In genomic region chr9:134323741-134324358, GRCh38 we compare ENCODE assay signal across 8 cellular contexts. TPM values are rescaled to one million over a fixed set of nuclear protein-coding genes. Genes with fewer than 3 reads are reported as not detected.
DNase-seq lines count a peak whose midpoint lies in the region; ATAC-seq and TF ChIP-seq lines count a peak whose summit lies in the region.

No MANE protein-coding gene starts in this region.

- no peak for ATAC-seq in CD4-positive, CD25-positive, alpha-beta regulatory T cell (ENCODE audit: low read depth in 2 of 2)
- ATAC-seq in foreskin keratinocyte (peak; percentile 4), GM19328 (IDR thresholded peaks at IDR 0.05; ENCODE audit: unreplicated experiment) (no peak), HG03159 (IDR thresholded peaks at IDR 0.05; ENCODE audit: unreplicated experiment) (no peak)
- no peak for ATAC-seq in activated T-cell treated with anti-CD3 and anti-CD28 coated beads, Interleukin-2, amount 50 U/mL, for 72 hours (replicated peaks in 1 of 2)

- no peak for DNase-seq in CD4-positive, CD25-positive, alpha-beta regulatory T cell
- DNase-seq in SHP77 (lab: John Stamatoyannopoulos, UW) (peak; percentile 33 to 63), foreskin keratinocyte (peak; percentile 55 to 78), endothelial cell (ENCODE audit: low spot score) (no peak)
- DNase-seq in activated T-cell treated with anti-CD3 and anti-CD28 coated beads, Interleukin-2, amount 50 U/mL, for 72 hours = no peak

- H3K36me3 Mint-ChIP-seq in CD4-positive, CD25-positive, alpha-beta regulatory T cell = no peaks in the 10 kb centered on the region
- no peaks in the 10 kb centered on the region for H3K36me3 Mint-ChIP-seq in nephron (ENCODE audit: low read depth)
- no peaks in the 10 kb centered on the region for H3K36me3 Mint-ChIP-seq in activated T-cell treated with anti-CD3 and anti-CD28 coated beads, Interleukin-2, amount 50 U/mL, for 72 hours (ENCODE audit: insufficient read depth in 2 of 2)
- no peaks in the 10 kb centered on the region for H3K36me3 Mint-ChIP-seq in endothelial cell (ENCODE audit: low read depth, unreplicated experiment)

- no peak overlapping the region for H3K27ac ChIP-seq in CD4-positive, CD25-positive, alpha-beta regulatory T cell (ENCODE audit: insufficient read depth, low read length, poor library complexity, severe bottlenecking)
- H3K27ac ChIP-seq in foreskin keratinocyte = no peak overlapping the region

- H3K4me3 Mint-ChIP-seq in CD4-positive, CD25-positive, alpha-beta regulatory T cell = peak overlapping the region; percentile 79 to 89 (median 87)
- peak overlapping the region; percentile 77 to 82 (median 77) for H3K4me3 Mint-ChIP-seq in nephron
- H3K4me3 Mint-ChIP-seq in activated T-cell treated with anti-CD3 and anti-CD28 coated beads, Interleukin-2, amount 50 U/mL, for 72 hours = no peak overlapping the region
- no peak overlapping the region for H3K4me3 Mint-ChIP-seq in endothelial cell (ENCODE audit: unreplicated experiment)

- peaks cover 12% of the 10 kb centered on the region for H3K4me1 ChIP-seq in CD4-positive, CD25-positive, alpha-beta regulatory T cell (ENCODE audit: control insufficient read depth, insufficient read depth, low read length, poor library complexity, severe bottlenecking)
- H3K4me1 ChIP-seq in foreskin keratinocyte = peaks cover 4% of the 10 kb centered on the region

- H3K4me3 ChIP-seq in CD4-positive, CD25-positive, alpha-beta regulatory T cell (ENCODE audit: low read depth, low read length) = no peak overlapping the region

- H3K27ac Mint-ChIP-seq in CD4-positive, CD25-positive, alpha-beta regulatory T cell = peak overlapping the region in 2 of 3 donors; percentile 78 to 80
- H3K27ac Mint-ChIP-seq in nephron (peak overlapping the region; percentile 57 to 89 (median 63)), endothelial cell (ENCODE audit: unreplicated experiment) (no peak overlapping the region)
- no peak overlapping the region for H3K27ac Mint-ChIP-seq in activated T-cell treated with anti-CD3 and anti-CD28 coated beads, Interleukin-2, amount 50 U/mL, for 72 hours

- no peaks in the 10 kb centered on the region for H3K27me3 ChIP-seq in CD4-positive, CD25-positive, alpha-beta regulatory T cell (ENCODE audit: control insufficient read depth, insufficient read depth, low read length)
- peaks cover 7% of the 10 kb centered on the region for H3K27me3 ChIP-seq in foreskin keratinocyte

- H3K9me3 Mint-ChIP-seq in CD4-positive, CD25-positive, alpha-beta regulatory T cell = no peaks in the 10 kb centered on the region
- no peaks in the 10 kb centered on the region for H3K9me3 Mint-ChIP-seq in nephron
- no peaks in the 10 kb centered on the region for H3K9me3 Mint-ChIP-seq in activated T-cell treated with anti-CD3 and anti-CD28 coated beads, Interleukin-2, amount 50 U/mL, for 72 hours
- no peaks in the 10 kb centered on the region for H3K9me3 Mint-ChIP-seq in endothelial cell (ENCODE audit: unreplicated experiment)

- no peak for TF ChIP-seq CTCF in foreskin keratinocyte (conservative IDR thresholded peaks at IDR 0.05)
- no peak for TF ChIP-seq CTCF in nephron (IDR thresholded peaks at IDR 0.05; ENCODE audit: unreplicated experiment in 3 of 3)
- TF ChIP-seq CTCF in endothelial cell (IDR thresholded peaks at IDR 0.05; ENCODE audit: unreplicated experiment) = no peak

- no peaks in the 10 kb centered on the region for H3K9me3 ChIP-seq in CD4-positive, CD25-positive, alpha-beta regulatory T cell (ENCODE audit: control insufficient read depth in 2 of 2, low read length in 2 of 2)

- H3K4me1 Mint-ChIP-seq in CD4-positive, CD25-positive, alpha-beta regulatory T cell = peaks cover 0 to 15% (median 2%) of the 10 kb centered on the region in 4 donors
- H3K4me1 Mint-ChIP-seq in nephron = peaks cover 48% of the 10 kb centered on the region
- H3K4me1 Mint-ChIP-seq in activated T-cell treated with anti-CD3 and anti-CD28 coated beads, Interleukin-2, amount 50 U/mL, for 72 hours (ENCODE audit: low read depth) = peaks cover 5% of the 10 kb centered on the region
- no peaks in the 10 kb centered on the region for H3K4me1 Mint-ChIP-seq in endothelial cell (ENCODE audit: unreplicated experiment)

- no peaks in the 10 kb centered on the region for H3K36me3 ChIP-seq in CD4-positive, CD25-positive, alpha-beta regulatory T cell (ENCODE audit: control insufficient read depth, insufficient read depth, low read length)

- peaks cover 23% of the 10 kb centered on the region for H3K27me3 Mint-ChIP-seq in CD4-positive, CD25-positive, alpha-beta regulatory T cell
- H3K27me3 Mint-ChIP-seq in nephron (ENCODE audit: low read depth) = peaks cover 7% of the 10 kb centered on the region
- H3K27me3 Mint-ChIP-seq in activated T-cell treated with anti-CD3 and anti-CD28 coated beads, Interleukin-2, amount 50 U/mL, for 72 hours (ENCODE audit: low read depth) = peaks cover 18% of the 10 kb centered on the region
- peaks cover 10% of the 10 kb centered on the region for H3K27me3 Mint-ChIP-seq in endothelial cell (ENCODE audit: unreplicated experiment)

RNA-seq across cellular contexts. Expression of gene RXRA, which starts 2.4 kb away (rescaled TPM):
- 13.6 TPM for total RNA-seq in CD4-positive, CD25-positive, alpha-beta regulatory T cell
- 1 to 10 TPM in 2 of 4 donors, under 1 TPM in 2; 0.29 to 2.1 (median 1.2) TPM for polyA plus RNA-seq in CD4-positive, CD25-positive, alpha-beta regulatory T cell
- 24.1 and 25.2 TPM in 2 replicates for total RNA-seq in foreskin keratinocyte
- polyA plus RNA-seq in foreskin keratinocyte = 16.5 and 18.3 TPM in 2 replicates
- 10 to 100 TPM in 1 of 2 donors, 1 to 10 TPM in 1; 4.9 to 12.4 TPM for total RNA-seq in activated T-cell treated with anti-CD3 and anti-CD28 coated beads, Interleukin-2, amount 50 U/mL, for 72 hours
- 83.3 TPM for total RNA-seq in endothelial cell (ENCODE audit: unreplicated experiment)

Comparison
In these comparisons a context has a peak if more than half of its experiments do, and no peak if none do; other contexts are left out.
1. DNase-seq: peak in SHP77 (2 of 2) and foreskin keratinocyte (2 of 2); none in CD4-positive, CD25-positive, alpha-beta regulatory T cell (0 of 3), activated T-cell treated with anti-CD3 and anti-CD28 coated beads, Interleukin-2, amount 50 U/mL, for 72 hours (0 of 2) and endothelial cell (single experiment).
2. H3K27ac Mint-ChIP-seq: peak in CD4-positive, CD25-positive, alpha-beta regulatory T cell (2 of 3) and nephron (3 of 3); none in activated T-cell treated with anti-CD3 and anti-CD28 coated beads, Interleukin-2, amount 50 U/mL, for 72 hours (single experiment) and endothelial cell (single experiment).
3. H3K4me3 Mint-ChIP-seq: peak in CD4-positive, CD25-positive, alpha-beta regulatory T cell (4 of 4) and nephron (3 of 3); none in activated T-cell treated with anti-CD3 and anti-CD28 coated beads, Interleukin-2, amount 50 U/mL, for 72 hours (0 of 2) and endothelial cell (single experiment).